19 cellular contexts compared by ENCODE assay signal in genomic region chr1:39250460-39251240, GRCh38. TPM values are rescaled to one million over a fixed set of nuclear protein-coding genes. Genes with fewer than 3 reads are reported as not detected.
DNase-seq lines count a peak whose midpoint lies in the region; ATAC-seq, FAIRE-seq and TF ChIP-seq lines count a peak whose summit lies in the region.
"Had no signal": no experiment of that assay in that cellular context is flagged by ENCODE, and none has a peak within 500 bp of the region (broad histone marks: within the 10 kb centered on the region; RNA-seq: fewer than 3 reads in every experiment).

No MANE protein-coding gene starts in this region.

- peaks cover 11% of the 10 kb centered on the region for H3K36me3 Mint-ChIP-seq in WTC11

- no peak overlapping the region for H3K9ac ChIP-seq in adipocyte (ENCODE audit: low read length)
- H3K9ac ChIP-seq: KMS-11 had no signal

- H3K36me3 ChIP-seq in adipocyte (ENCODE audit: control insufficient read depth, insufficient read depth, low read length, severe bottlenecking), result peaks cover 40% of the 10 kb centered on the region
- peaks cover 0 to 23% (median 0%) of the 10 kb centered on the region in 3 donors for H3K36me3 ChIP-seq in Peyer's patch

- DNase-seq in NCI-H2029 (lab: John Stamatoyannopoulos, UW) (peak; percentile 59), NCI-H2029 treated with DMSO at 0.1 percent for 48 hours (lab: John Stamatoyannopoulos, UW) (no peak), EL (peak; percentile 41), adipocyte (ENCODE audit: low read depth) (peak; percentile 57), fibroblast of pulmonary artery (ENCODE audit: low read depth) (peak; percentile 66), Peyer's patch (no peak), WTC11 (ENCODE audit: low spot score) (no peak), H54 (ENCODE audit: insufficient read length, low spot score) (no peak)
- DNase-seq: activated CD4-positive, alpha-beta memory T cell treated with anti-CD3 and anti-CD28 coated beads for 36 hours; gastrocnemius medialis; GOT3; immature natural killer cell; midbrain; NCI-H1694 treated with DMSO at 0.1 percent for 48 hours; SIG-M5; small intestine; T1000 had no signal

- no peaks in the 10 kb centered on the region for H3K9me3 ChIP-seq in adipocyte (ENCODE audit: control insufficient read depth, low read length)
- H3K9me3 ChIP-seq in Peyer's patch, result no peaks in the 10 kb centered on the region
- H3K9me3 ChIP-seq: gastrocnemius medialis had no signal

- CTCF ChIA-PET in WTC11 (lab: Charles Lee), result interaction anchor here (1.4 to 2.9 kb wide), 3 partner anchors 8 to 152 kb away, joined by 3 to 14 read pairs (median 8); no protein-coding TSS in a partner anchor

- peaks cover 8% of the 10 kb centered on the region for H3K4me1 ChIP-seq in adipocyte (ENCODE audit: control insufficient read depth, insufficient read depth, low read length)
- no peaks in the 10 kb centered on the region for H3K4me1 ChIP-seq in Peyer's patch
- H3K4me1 ChIP-seq: gastrocnemius medialis had no signal

- FAIRE-seq in H54 (lab: Jason Lieb, UNC), result no peak
- FAIRE-seq: small intestine had no signal

- H3K4me3 ChIP-seq in adipocyte (ENCODE audit: low read length) (no peak overlapping the region), fibroblast of pulmonary artery (replicated peaks; ENCODE audit: low read depth, low read length) (no peak overlapping the region), Peyer's patch (no peak overlapping the region)
- H3K4me3 ChIP-seq: gastrocnemius medialis had no signal

- H3K27ac Mint-ChIP-seq in WTC11, result no peak overlapping the region

- H3K27me3 ChIP-seq in adipocyte (replicated peaks; ENCODE audit: control insufficient read depth, insufficient read depth, low read length) (no peaks in the 10 kb centered on the region), Peyer's patch (no peaks in the 10 kb centered on the region)
- H3K27me3 ChIP-seq: gastrocnemius medialis had no signal

- H3K27me3 Mint-ChIP-seq in WTC11 (ENCODE audit: low read depth), result no peaks in the 10 kb centered on the region
- H3K27me3 Mint-ChIP-seq: activated CD4-positive, alpha-beta memory T cell treated with anti-CD3 and anti-CD28 coated beads for 36 hours had no signal

- H3K27ac ChIP-seq in Peyer's patch, result no peak overlapping the region
- H3K27ac ChIP-seq: 22Rv1, gastrocnemius medialis, KMS-11 had no signal

- POLR2A ChIA-PET in WTC11 (lab: Charles Lee), result no interaction called here

- H3K4me1 Mint-ChIP-seq in WTC11, result peaks cover 5% of the 10 kb centered on the region

- H3K9me3 Mint-ChIP-seq in WTC11, result peaks cover 3% of the 10 kb centered on the region; the same call in 1 of the 2 replicates
- H3K9me3 Mint-ChIP-seq: activated CD4-positive, alpha-beta memory T cell treated with anti-CD3 and anti-CD28 coated beads for 36 hours; immature natural killer cell had no signal

- no peak for TF ChIP-seq POLR2A in Peyer's patch (IDR thresholded peaks at IDR 0.05)
- TF ChIP-seq POLR2A in H54 (IDR thresholded peaks at IDR 0.05; ENCODE audit: low read depth, low read length), result no peak

- no peak overlapping the region for H3K4me3 Mint-ChIP-seq in WTC11
- H3K4me3 Mint-ChIP-seq: activated CD4-positive, alpha-beta memory T cell treated with anti-CD3 and anti-CD28 coated beads for 36 hours; immature natural killer cell had no signal

- TF ChIP-seq CTCF in fibroblast of pulmonary artery (IDR thresholded peaks at IDR 0.05; ENCODE audit: low read length, missing control alignments), result no peak
- no peak for TF ChIP-seq CTCF in Peyer's patch (IDR thresholded peaks at IDR 0.05)
- TF ChIP-seq CTCF in WTC11 (IDR thresholded peaks at IDR 0.05), result no peak

- no peak for ATAC-seq in WTC11
- ATAC-seq: gastrocnemius medialis had no signal

TF ChIP-seq in WTC11, 78 proteins besides CTCF, POLR2A, EP300 and RAD21:
- TF ChIP-seq ZNF263 (CRISPR knock-in tag; IDR thresholded peaks at IDR 0.05; ENCODE audit: low read depth), result no peak
- TF ChIP-seq ATF6 (CRISPR knock-in tag; IDR thresholded peaks at IDR 0.05), result no peak
- no peak for TF ChIP-seq ZNF317 (CRISPR knock-in tag; IDR thresholded peaks at IDR 0.05; ENCODE audit: borderline replicate concordance, low read depth)
- TF ChIP-seq IRF1 (CRISPR knock-in tag; IDR thresholded peaks at IDR 0.05), result no peak
- no peak for TF ChIP-seq ZSCAN18 (CRISPR knock-in tag; IDR thresholded peaks at IDR 0.05)
- TF ChIP-seq GRHL2 (CRISPR knock-in tag; IDR thresholded peaks at IDR 0.05; ENCODE audit: insufficient replicate concordance, severe bottlenecking), result no peak
- no peak for TF ChIP-seq EMX1 (CRISPR knock-in tag; IDR thresholded peaks at IDR 0.05)
- TF ChIP-seq E2F4 (CRISPR knock-in tag; IDR thresholded peaks at IDR 0.05; ENCODE audit: borderline replicate concordance, low read depth), result no peak

RNA-seq across cellular contexts. Expression of gene MACF1, which starts 46.2 kb away (rescaled TPM):
- total RNA-seq in Peyer's patch (100 to 1,000 TPM; 187 to 436 (median 261) TPM), WTC11 (2021) (214 to 327 TPM (median 222 TPM) in 3 replicates)

Comparison
In these comparisons a context has a peak if more than half of its experiments do, and no peak if none do; other contexts are left out.
1. DNase-seq: peak in NCI-H2029 (single experiment), EL (single experiment), adipocyte (single experiment) and fibroblast of pulmonary artery (single experiment); none in NCI-H2029 treated with DMSO at 0.1 percent for 48 hours (single experiment), Peyer's patch (0 of 3), WTC11 (single experiment) and H54 (single experiment).